1 cellular context compared by ENCODE assay signal in genomic region chr2:78260861-78261260, GRCh38.
TF ChIP-seq lines count a peak whose summit lies in the region.

No MANE protein-coding gene starts in this region.

TF ChIP-seq in HepG2, 621 proteins besides CTCF, POLR2A, EP300 and RAD21 (continued from another document and continues in another):
- no peak for TF ChIP-seq ZNF512 (CRISPR knock-in tag; IDR thresholded peaks at IDR 0.05)
- no peak for TF ChIP-seq RFXAP (CRISPR knock-in tag; IDR thresholded peaks at IDR 0.05; ENCODE audit: borderline replicate concordance)
- TF ChIP-seq KLF9 (CRISPR knock-in tag; IDR thresholded peaks at IDR 0.05; ENCODE audit: low read depth), result 0 out of 2 replicates have a peak, but pooled peaks have one; percentile 32
- peak; percentile 51; the same call in 1 of the 2 replicates for TF ChIP-seq TGIF2 (CRISPR knock-in tag; IDR thresholded peaks at IDR 0.05)
- TF ChIP-seq ARID3A (IDR thresholded peaks at IDR 0.05; ENCODE audit: low read depth, low read length), result peak; percentile 98
- TF ChIP-seq U2AF2 (IDR thresholded peaks at IDR 0.05; ENCODE audit: low read depth, low read length), result no peak
- TF ChIP-seq NFE2 (CRISPR knock-in tag; IDR thresholded peaks at IDR 0.05), result no peak
- TF ChIP-seq ZNF430 (CRISPR knock-in tag; IDR thresholded peaks at IDR 0.05), result 0 out of 2 replicates have a peak, but pooled peaks have one; percentile 28
- 0 out of 2 replicates have a peak, but pooled peaks have one; percentile 53 for TF ChIP-seq KLF6 (CRISPR knock-in tag; IDR thresholded peaks at IDR 0.05)
- TF ChIP-seq LCORL (IDR thresholded peaks at IDR 0.05), result no peak
- 0 out of 2 replicates have a peak, but pooled peaks have one; percentile 64 for TF ChIP-seq LCORL (CRISPR knock-in tag; IDR thresholded peaks at IDR 0.05)
- no peak for TF ChIP-seq YY1 (IDR thresholded peaks at IDR 0.05; ENCODE audit: insufficient read depth, insufficient replicate concordance, low read depth, low read length)
- TF ChIP-seq MXD4 (CRISPR knock-in tag; IDR thresholded peaks at IDR 0.05), result 0 out of 2 replicates have a peak, but pooled peaks have one; percentile 29
- TF ChIP-seq MAFF (IDR thresholded peaks at IDR 0.05; ENCODE audit: low read depth, low read length), result 0 out of 2 replicates have a peak, but pooled peaks have one; percentile 3
- peak; percentile 54; the same call in 1 of the 2 replicates for TF ChIP-seq CBFB (CRISPR knock-in tag; IDR thresholded peaks at IDR 0.05)
- TF ChIP-seq PITX1 (CRISPR knock-in tag; IDR thresholded peaks at IDR 0.05), result peak; percentile 96
- TF ChIP-seq HOMEZ (CRISPR knock-in tag; IDR thresholded peaks at IDR 0.05; ENCODE audit: low read depth), result peak; percentile 94
- TF ChIP-seq ATF7 (IDR thresholded peaks at IDR 0.05), result no peak
- TF ChIP-seq ATF7 (CRISPR knock-in tag; IDR thresholded peaks at IDR 0.05), result no peak
- no peak for TF ChIP-seq ZNF839 (CRISPR knock-in tag; IDR thresholded peaks at IDR 0.05; ENCODE audit: borderline replicate concordance)
- TF ChIP-seq SOX5 (CRISPR knock-in tag; IDR thresholded peaks at IDR 0.05; ENCODE audit: borderline replicate concordance), result peak; percentile 96
- TF ChIP-seq ZGPAT (CRISPR knock-in tag; IDR thresholded peaks at IDR 0.05), result peak; percentile 71
- no peak for TF ChIP-seq MTF1 (CRISPR knock-in tag; IDR thresholded peaks at IDR 0.05)
- TF ChIP-seq FOXO4 (CRISPR knock-in tag; conservative IDR thresholded peaks at IDR 0.05), result no peak
- peak; percentile 97 for TF ChIP-seq PAXIP1 (CRISPR knock-in tag; conservative IDR thresholded peaks at IDR 0.05)
- TF ChIP-seq GLI4 (CRISPR knock-in tag; IDR thresholded peaks at IDR 0.05; ENCODE audit: borderline replicate concordance), result no peak
- TF ChIP-seq NCOR1 (IDR thresholded peaks at IDR 0.05; ENCODE audit: borderline replicate concordance, low read length), result peak; percentile 82; the same call in 1 of the 2 replicates
- peak; percentile 91; the same call in 1 of the 2 replicates for TF ChIP-seq ZKSCAN8 (CRISPR knock-in tag; IDR thresholded peaks at IDR 0.05; ENCODE audit: borderline replicate concordance)
- TF ChIP-seq SALL1 (CRISPR knock-in tag; IDR thresholded peaks at IDR 0.05), result peak; percentile 87; the same call in 1 of the 2 replicates
- peak; percentile 25; the same call in 1 of the 2 replicates for TF ChIP-seq SMARCC2 (IDR thresholded peaks at IDR 0.05)
- no peak for TF ChIP-seq RFX1 (IDR thresholded peaks at IDR 0.05)
- no peak for TF ChIP-seq ZNF225 (CRISPR knock-in tag; IDR thresholded peaks at IDR 0.05)
- no peak for TF ChIP-seq BRF2 (CRISPR knock-in tag; IDR thresholded peaks at IDR 0.05)
- no peak for TF ChIP-seq DDIT3 (CRISPR knock-in tag; IDR thresholded peaks at IDR 0.05)
- no peak for TF ChIP-seq GTF2F1 (IDR thresholded peaks at IDR 0.05; ENCODE audit: low read length)
- no peak for TF ChIP-seq ZNF362 (CRISPR knock-in tag; IDR thresholded peaks at IDR 0.05; ENCODE audit: borderline replicate concordance)
- TF ChIP-seq ZNF354B (CRISPR knock-in tag; IDR thresholded peaks at IDR 0.05), result no peak
- peak; percentile 62; the same call in 1 of the 2 replicates for TF ChIP-seq BHLHE40 (IDR thresholded peaks at IDR 0.05; ENCODE audit: low read length)
- no peak for TF ChIP-seq LRRFIP1 (CRISPR knock-in tag; conservative IDR thresholded peaks at IDR 0.05)
- TF ChIP-seq ZNF710 (CRISPR knock-in tag; IDR thresholded peaks at IDR 0.05; ENCODE audit: borderline replicate concordance), result peak; percentile 96
- no peak for TF ChIP-seq ZNF350 (CRISPR knock-in tag; IDR thresholded peaks at IDR 0.05; ENCODE audit: borderline replicate concordance, low read depth)
- TF ChIP-seq ZNF264 (CRISPR knock-in tag; IDR thresholded peaks at IDR 0.05), result peak; percentile 54; the same call in 1 of the 2 replicates
- TF ChIP-seq FOXJ3 (CRISPR knock-in tag; IDR thresholded peaks at IDR 0.05; ENCODE audit: borderline replicate concordance), result peak; percentile 95
- peak; percentile 84 for TF ChIP-seq SIX4 (CRISPR knock-in tag; IDR thresholded peaks at IDR 0.05)
